ENCODE assay signal across 28 cellular contexts in genomic region chr1:226593541-226593940, GRCh38. TPM values are rescaled to one million over a fixed set of nuclear protein-coding genes. Genes with fewer than 3 reads are reported as not detected.
DNase-seq lines count a peak whose midpoint lies in the region; ATAC-seq and FAIRE-seq lines count a peak whose summit lies in the region.
"Had no signal": no experiment of that assay in that cellular context is flagged by ENCODE, and none has a peak within 500 bp of the region (broad histone marks: within the 10 kb centered on the region; RNA-seq: fewer than 3 reads in every experiment).

No MANE protein-coding gene starts in this region.

- no peak overlapping the region for H4K5ac ChIP-seq in mesendoderm (ENCODE audit: low read length)

- no peak overlapping the region for H3K18ac ChIP-seq in mesendoderm (ENCODE audit: low read length)

- in situ Hi-C loops in G401 (cut with HindIII; ENCODE audit: low sequenced_read_pairs), result no loop called here

- H3K27me3 ChIP-seq in mesendoderm (ENCODE audit: insufficient read depth, low read length, poor library complexity), result no peaks in the 10 kb centered on the region
- H3K27me3 ChIP-seq: BE2C; BLaER1 treated with 17β-estradiol and CSF1 and Interleukin-3, amounts not matched to agents 10 nM and 100 nM had no signal

- FAIRE-seq in RCC 7860 (lab: Jason Lieb, UNC), result no peak
- FAIRE-seq: A549, D721Med, G401.6, GM12892, GM19239, H1 had no signal

- no peak overlapping the region for H3K4me2 ChIP-seq in mesendoderm (ENCODE audit: low read length)
- H3K4me2 ChIP-seq: A549; BLaER1 treated with 17β-estradiol and CSF1 and Interleukin-3, amounts not matched to agents 10 nM and 100 nM had no signal

- peaks cover 9% of the 10 kb centered on the region for H3K4me1 ChIP-seq in mesendoderm (ENCODE audit: control insufficient read depth, low read depth, low read length)
- H3K4me1 ChIP-seq: A549, BE2C had no signal

- H3K4ac ChIP-seq in mesendoderm (ENCODE audit: low read depth, low read length), result no peak overlapping the region

- H3K79me2 ChIP-seq in mesendoderm (ENCODE audit: control insufficient read depth, insufficient read depth, low read length), result no peaks in the 10 kb centered on the region

- no peak overlapping the region for H3K23ac ChIP-seq in mesendoderm (ENCODE audit: low read length)

- WGBS in mesendoderm (ENCODE audit: extremely low coverage, insufficient coverage, low lambda C conversion rate), result no CpG with 5 or more reads among the region's 8 CpGs

- no peak overlapping the region for H2AK5ac ChIP-seq in mesendoderm (ENCODE audit: low read length)

- H3K27ac ChIP-seq in mesendoderm (ENCODE audit: low read depth, low read length), result no peak overlapping the region
- H3K27ac ChIP-seq: A549; BLaER1 treated with 17β-estradiol and CSF1 and Interleukin-3, amounts not matched to agents 10 nM and 100 nM; GM23248 had no signal

- no peak overlapping the region for H2BK15ac ChIP-seq in mesendoderm (replicated peaks; ENCODE audit: low read depth)

- H2BK5ac ChIP-seq in mesendoderm (ENCODE audit: low read length), result no peak overlapping the region

- no peak overlapping the region for H2BK120ac ChIP-seq in mesendoderm (ENCODE audit: low read depth, low read length)

- no peaks in the 10 kb centered on the region for H3K79me1 ChIP-seq in mesendoderm (ENCODE audit: low read length)

- no peaks in the 10 kb centered on the region for H3K36me3 ChIP-seq in mesendoderm (ENCODE audit: control insufficient read depth, insufficient read depth, low read length)
- H3K36me3 ChIP-seq: BE2C; BLaER1 treated with 17β-estradiol and CSF1 and Interleukin-3, amounts not matched to agents 10 nM and 100 nM had no signal

- peak; percentile 82 for DNase-seq in G401 (ENCODE audit: low spot score)
- peak; percentile 20 to 57 for DNase-seq in NCI-H446 (lab: John Stamatoyannopoulos, UW)
- peak; percentile 78 for DNase-seq in cerebellar cortex (ENCODE audit: low spot score)
- DNase-seq in mesendoderm, result peak; percentile 64
- DNase-seq in DMS153 treated with DMSO at 0.1 percent for 48 hours (lab: John Stamatoyannopoulos, UW; ENCODE audit: unreplicated experiment), result no peak
- DNase-seq in RCC 7860 (ENCODE audit: low spot score), result no peak
- DNase-seq: 8988T; ACHN; AML-193; BE2C; CD4-positive, alpha-beta T cell; CD8-positive, alpha-beta memory T cell; DMS 273 treated with DMSO at 0.1 percent for 48 hours; DMS53; DMS79 treated with DMSO at 0.1 percent for 48 hours; GM23248; H7; HCEC 1CT had no signal

- no peak for ATAC-seq in HG02938 (IDR thresholded peaks at IDR 0.05; ENCODE audit: unreplicated experiment)
- ATAC-seq: A549 had no signal

- no peak overlapping the region for H3K4me3 ChIP-seq in mesendoderm (ENCODE audit: low read length)
- H3K4me3 ChIP-seq: A549; BLaER1 treated with 17β-estradiol and CSF1 and Interleukin-3, amounts not matched to agents 10 nM and 100 nM; GM23248 had no signal

- H4K8ac ChIP-seq in mesendoderm (ENCODE audit: low read depth, low read length), result no peak overlapping the region

- no peak overlapping the region for H3K9ac ChIP-seq in mesendoderm (ENCODE audit: low read length)
- H3K9ac ChIP-seq: BLaER1 treated with 17β-estradiol and CSF1 and Interleukin-3, amounts not matched to agents 10 nM and 100 nM; GM23248 had no signal

- no peak overlapping the region for H3K56ac ChIP-seq in mesendoderm (ENCODE audit: low read length)

RNA-seq across cellular contexts. Expression of gene STUM, which starts 45.0 kb away (rescaled TPM):
- not detected in 2 replicates for total RNA-seq in G401 (2014; rRNA removed; shearing (Covaris generic))
- polyA plus RNA-seq in mesendoderm (2013, experiment 1 of 2), result 0.25 TPM
- 0.22 TPM for polyA plus RNA-seq in mesendoderm (2013, experiment 2 of 2)
- total RNA-seq: CD4-positive, alpha-beta T cell; CD8-positive, alpha-beta memory T cell; Daoy had no signal
- polyA plus RNA-seq: A549, CD14-positive monocyte, GM23248 had no signal

Comparison
In these comparisons a context has a peak if more than half of its experiments do, and no peak if none do; other contexts are left out.
1. DNase-seq: peak in G401 (single experiment), NCI-H446 (2 of 2), cerebellar cortex (single experiment) and mesendoderm (single experiment); none in DMS153 treated with DMSO at 0.1 percent for 48 hours (single experiment) and RCC 7860 (single experiment).